14 cellular contexts compared by ENCODE assay signal in genomic region chr15:57198654-57199241, GRCh38.
DNase-seq lines count a peak whose midpoint lies in the region; ATAC-seq, FAIRE-seq and TF ChIP-seq lines count a peak whose summit lies in the region.
"Had no signal": no experiment of that assay in that cellular context is flagged by ENCODE, and none has a peak within 500 bp of the region (broad histone marks: within the 10 kb centered on the region; RNA-seq: fewer than 3 reads in every experiment).

No MANE protein-coding gene starts in this region.

- DNase-seq in DMS53 treated with DMSO at 0.1 percent for 48 hours (lab: John Stamatoyannopoulos, UW; ENCODE audit: unreplicated experiment) (peak; percentile 80), NCI-H2029 (lab: John Stamatoyannopoulos, UW) (peak; percentile 85), WTC11 (ENCODE audit: low spot score) (peak; percentile 65), mesothelial cell of epicardium (ENCODE audit: low spot score in 2 of 2, unreplicated experiment in 2 of 2) (no peak), D721Med (ENCODE audit: insufficient read length, low spot score) (no peak), erythroblast (lab: John Stamatoyannopoulos, UW) (no peak)
- no peak for DNase-seq in natural killer cell treated with Interleukin-12 subunit alpha and Interleukin-12 subunit beta and Interleukin-15 and Interleukin-18, amount 100 ng/mL, for 72 hours (ENCODE audit: low spot score)
- DNase-seq in central memory CD4-positive, alpha-beta T cell, result no peak
- DNase-seq: activated CD4-positive, CD25-positive, alpha-beta regulatory T cell; GOT3; midbrain; testis had no signal

- no peak for TF ChIP-seq CTCF in WTC11 (IDR thresholded peaks at IDR 0.05)
- TF ChIP-seq CTCF in mesothelial cell of epicardium (IDR thresholded peaks at IDR 0.05; ENCODE audit: unreplicated experiment), result no peak
- no peak for TF ChIP-seq CTCF in D721Med (IDR thresholded peaks at IDR 0.05; ENCODE audit: insufficient read depth, missing control alignments)

- H3K27me3 Mint-ChIP-seq in WTC11 (ENCODE audit: low read depth) (no peaks in the 10 kb centered on the region), mesothelial cell of epicardium (ENCODE audit: low read depth) (no peaks in the 10 kb centered on the region)
- H3K27me3 Mint-ChIP-seq in natural killer cell treated with Interleukin-12 subunit alpha and Interleukin-12 subunit beta and Interleukin-15 and Interleukin-18, amount 100 ng/mL, for 72 hours, result no peaks in the 10 kb centered on the region
- H3K27me3 Mint-ChIP-seq: activated naive CD8-positive, alpha-beta T cell had no signal

- no peaks in the 10 kb centered on the region for H3K9me3 Mint-ChIP-seq in WTC11
- no peaks in the 10 kb centered on the region for H3K9me3 Mint-ChIP-seq in mesothelial cell of epicardium
- no peaks in the 10 kb centered on the region for H3K9me3 Mint-ChIP-seq in natural killer cell treated with Interleukin-12 subunit alpha and Interleukin-12 subunit beta and Interleukin-15 and Interleukin-18, amount 100 ng/mL, for 72 hours

- H3K27ac Mint-ChIP-seq in WTC11 (peak overlapping the region; percentile 100), mesothelial cell of epicardium (peak overlapping the region; percentile 82)
- H3K27ac Mint-ChIP-seq in natural killer cell treated with Interleukin-12 subunit alpha and Interleukin-12 subunit beta and Interleukin-15 and Interleukin-18, amount 100 ng/mL, for 72 hours, result no peak overlapping the region
- H3K27ac Mint-ChIP-seq: activated naive CD8-positive, alpha-beta T cell had no signal

- peak overlapping the region; percentile 54 for H3K4me3 Mint-ChIP-seq in WTC11
- H3K4me3 Mint-ChIP-seq in mesothelial cell of epicardium, result no peak overlapping the region
- no peak overlapping the region for H3K4me3 Mint-ChIP-seq in natural killer cell treated with Interleukin-12 subunit alpha and Interleukin-12 subunit beta and Interleukin-15 and Interleukin-18, amount 100 ng/mL, for 72 hours
- H3K4me3 Mint-ChIP-seq: activated naive CD8-positive, alpha-beta T cell had no signal

- H3K4me1 Mint-ChIP-seq in WTC11, result peaks cover 77% of the 10 kb centered on the region
- peaks cover 32% of the 10 kb centered on the region for H3K4me1 Mint-ChIP-seq in mesothelial cell of epicardium
- peaks cover 4 to 6% of the 10 kb centered on the region in 2 donors for H3K4me1 Mint-ChIP-seq in natural killer cell treated with Interleukin-12 subunit alpha and Interleukin-12 subunit beta and Interleukin-15 and Interleukin-18, amount 100 ng/mL, for 72 hours (ENCODE audit: low read depth in 2 of 2)

- ATAC-seq in WTC11, result peak; percentile 95
- no peak for ATAC-seq in natural killer cell treated with Interleukin-12 subunit alpha and Interleukin-12 subunit beta and Interleukin-15 and Interleukin-18, amount 100 ng/mL, for 72 hours

- TF ChIP-seq POLR2A in erythroblast (IDR thresholded peaks at IDR 0.05; ENCODE audit: low read length), result no peak

- CTCF ChIA-PET in WTC11 (lab: Charles Lee), result interaction anchor here (0.9 to 3.3 kb wide), 7 partner anchors 20 to 329 kb away, joined by 3 to 17 read pairs (median 3); no protein-coding TSS in a partner anchor

- POLR2A ChIA-PET in WTC11 (lab: Charles Lee), result interaction anchor here (0.5 to 0.9 kb wide), 2 partner anchors 39 to 388 kb away, joined by 3 to 4 read pairs; no protein-coding TSS in a partner anchor

- H3K36me3 Mint-ChIP-seq in WTC11 (peaks cover 2% of the 10 kb centered on the region; the same call in 1 of the 2 replicates), mesothelial cell of epicardium (peaks cover 15% of the 10 kb centered on the region)
- H3K36me3 Mint-ChIP-seq in natural killer cell treated with Interleukin-12 subunit alpha and Interleukin-12 subunit beta and Interleukin-15 and Interleukin-18, amount 100 ng/mL, for 72 hours, result peaks cover 4% of the 10 kb centered on the region

- FAIRE-seq in D721Med (lab: Jason Lieb, UNC), result no peak
- FAIRE-seq: GM18507 had no signal

TF ChIP-seq in WTC11, 78 proteins besides CTCF, POLR2A, EP300 and RAD21:
- TF ChIP-seq ZNF219 (CRISPR knock-in tag; IDR thresholded peaks at IDR 0.05; ENCODE audit: borderline replicate concordance) (no peak), NFE2L1 (CRISPR knock-in tag; IDR thresholded peaks at IDR 0.05) (peak; percentile 78; the same call in 1 of the 2 replicates), TEAD1 (CRISPR knock-in tag; IDR thresholded peaks at IDR 0.05) (0 out of 2 replicates have a peak, but pooled peaks have one; percentile 26)

Comparison
In these comparisons a context has a peak if more than half of its experiments do, and no peak if none do; other contexts are left out.
1. DNase-seq: peak in DMS53 treated with DMSO at 0.1 percent for 48 hours (single experiment), NCI-H2029 (single experiment) and WTC11 (single experiment); none in mesothelial cell of epicardium (0 of 2), natural killer cell treated with Interleukin-12 subunit alpha and Interleukin-12 subunit beta and Interleukin-15 and Interleukin-18, amount 100 ng/mL, for 72 hours (single experiment), central memory CD4-positive, alpha-beta T cell (single experiment), D721Med (single experiment) and erythroblast (0 of 2).
2. H3K27ac Mint-ChIP-seq: peak in WTC11 (single experiment) and mesothelial cell of epicardium (single experiment); none in natural killer cell treated with Interleukin-12 subunit alpha and Interleukin-12 subunit beta and Interleukin-15 and Interleukin-18, amount 100 ng/mL, for 72 hours (0 of 2).